Comparison of ENCODE assay signal across 21 cellular contexts in the genomic region with DNA sequence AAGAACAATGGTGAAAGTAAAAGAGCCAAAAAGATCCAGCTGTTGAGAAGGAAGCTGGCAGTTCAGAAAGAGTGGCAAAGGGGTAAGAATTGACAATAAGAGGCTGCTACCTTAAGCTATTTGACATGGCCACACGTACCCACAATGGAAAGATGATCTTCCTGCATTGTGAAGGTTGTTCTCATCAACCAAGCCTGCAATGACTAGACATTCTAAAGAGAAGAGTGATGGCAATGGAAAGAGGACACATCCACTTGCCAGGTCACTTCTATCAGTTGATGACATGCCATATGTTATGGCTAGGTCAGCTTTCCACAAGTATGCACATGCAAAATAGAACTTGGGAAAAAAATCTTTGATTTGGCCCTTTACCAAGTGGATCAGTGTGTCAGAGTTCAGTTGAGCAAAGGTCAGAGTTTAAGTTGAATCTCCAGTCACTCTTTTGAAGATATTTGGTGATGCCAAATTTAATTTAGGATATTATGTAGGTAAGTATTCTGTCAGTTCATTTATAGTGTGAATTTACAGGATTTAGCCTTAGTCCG.
"Had no signal": no experiment of that assay in that cellular context is flagged by ENCODE, and none has a peak within 500 bp of the region (broad histone marks: within the 10 kb centered on the region; RNA-seq: fewer than 3 reads in every experiment).

No MANE protein-coding gene starts in this region.

- H3K4me3 ChIP-seq: heart left ventricle, lung, upper lobe of right lung had no signal

- H3K9me3 ChIP-seq: heart left ventricle, upper lobe of right lung had no signal

- H3K27me3 ChIP-seq: heart left ventricle, upper lobe of right lung had no signal

- ATAC-seq: activated naive CD8-positive, alpha-beta T cell treated with anti-CD3 and anti-CD28 coated beads, Interleukin-2, amount 50 U/mL, for 24 hours; stimulated activated naive CD8-positive, alpha-beta T cell treated with anti-CD3 and anti-CD28 coated beads, Interleukin-15, amount 100 ng/mL, for 72 hours; upper lobe of right lung had no signal

- H3K4me1 ChIP-seq: upper lobe of right lung had no signal

- H3K27ac ChIP-seq: upper lobe of right lung had no signal

- DNase-seq: activated CD4-positive, CD25-positive, alpha-beta regulatory T cell treated with anti-CD3 and anti-CD28 coated beads, Interleukin-2, amount 50 U/mL, for 72 hours; activated CD8-positive, alpha-beta memory T cell treated with anti-CD3 and anti-CD28 coated beads for 24 hours; activated CD8-positive, alpha-beta memory T cell treated with anti-CD3 and anti-CD28 coated beads, Interleukin-2, amount 50 U/mL, for 48 hours; activated effector memory CD4-positive, alpha-beta T cell treated with Interleukin-2 at 50 U/mL for 16 hours; activated naive CD4-positive, alpha-beta T cell treated with anti-CD3 and anti-CD28 coated beads, Interleukin-2, amount 10 ng/mL, durations not matched to agents 7 days and 5 days; activated naive CD8-positive, alpha-beta T cell treated with anti-CD3 and anti-CD28 coated beads, Interleukin-2, amount 50 U/mL, for 24 hours; activated T-cell treated with anti-CD3 and anti-CD28 coated beads, Interleukin-2, amount 50 U/mL, for 48 hours; anterior cingulate cortex; cortex of kidney; erythroblast; heart left ventricle; kidney glomerular epithelial cell; occipital lobe; posterior cingulate gyrus; small intestine; stimulated activated CD4-positive, alpha-beta T cell treated with anti-CD3 and anti-CD28 coated beads, Interleukin-15, amount 100 ng/mL, for 24 hours; stimulated activated CD4-positive, alpha-beta T cell treated with anti-CD3 and anti-CD28 coated beads, Interleukin-2, amount 100 ng/mL, for 48 hours; stimulated activated naive CD8-positive, alpha-beta T cell treated with anti-CD3 and anti-CD28 coated beads, Interleukin-15, amount 100 ng/mL, for 72 hours; T1000; upper lobe of right lung had no signal
